In genomic region chr1:11099310-11100148, GRCh38 we compare ENCODE assay signal across 1 cellular context.
TF ChIP-seq lines count a peak whose summit lies in the region.

Gene EXOSC10, minus strand, starts transcription at chr1:11099869. Its CDS starts 38 bp downstream, at chr1:11099831.

TF ChIP-seq in neural cell, 6 proteins besides CTCF, POLR2A, EP300 and RAD21 (continued from another document):
- TF ChIP-seq REST (IDR thresholded peaks at IDR 0.05; ENCODE audit: borderline replicate concordance) (peak; percentile 94), SMC3 (conservative IDR thresholded peaks at IDR 0.05; ENCODE audit: poor library complexity) (peak; percentile 17), EZH2 (IDR thresholded peaks at IDR 0.05; ENCODE audit: borderline replicate concordance, insufficient read depth, low read length, poor library complexity, severe bottlenecking) (no peak)
TF ChIP-seq in neural cell: peak in this region for 5.
